Comparison of ENCODE assay signal across 37 cellular contexts in genomic region chrX:49212209-49212608, GRCh38. TPM values are rescaled to one million over a fixed set of nuclear protein-coding genes. Genes with fewer than 3 reads are reported as not detected.
"Had no signal": no experiment of that assay in that cellular context is flagged by ENCODE, and none has a peak within 500 bp of the region (broad histone marks: within the 10 kb centered on the region; RNA-seq: fewer than 3 reads in every experiment).

No MANE protein-coding gene starts in this region.

- DNase-seq: Karpas-422, Kasumi-1, MM.1S, MV-4-11, NCI-H1048, NCI-H1092, NCI-H1092 treated with DMSO at 0.1 percent for 48 hours, NCI-H1105, NCI-H1105 treated with DMSO at 0.1 percent for 48 hours, NCI-H1417, NCI-H1417 treated with DMSO at 0.1 percent for 48 hours, NCI-H1436, NCI-H1436 treated with DMSO at 0.1 percent for 48 hours, NCI-H146, NCI-H1694, NCI-H1694 treated with DMSO at 0.1 percent for 48 hours, NCI-H187, NCI-H187 treated with DMSO at 0.1 percent for 48 hours, NCI-H1930, NCI-H2029, NCI-H2029 treated with DMSO at 0.1 percent for 48 hours, NCI-H2081, NCI-H2081 treated with DMSO at 0.1 percent for 48 hours, NCI-H2107, NCI-H2171, NCI-H2171 treated with DMSO at 0.1 percent for 48 hours, NCI-H2227 treated with DMSO at 0.1 percent for 48 hours, NCI-H226, NCI-H345, NCI-H446, NCI-H446 treated with DMSO at 0.1 percent for 48 hours, NCI-H510A, NCI-H510A treated with DMSO at 0.1 percent for 48 hours, NCI-H524 had no signal

RNA-seq across cellular contexts. Expression of gene CACNA1F, which starts 20.9 kb away (rescaled TPM):
- total RNA-seq: LHCN-M2, M059J, MCF 10A had no signal
